In the genomic region with DNA sequence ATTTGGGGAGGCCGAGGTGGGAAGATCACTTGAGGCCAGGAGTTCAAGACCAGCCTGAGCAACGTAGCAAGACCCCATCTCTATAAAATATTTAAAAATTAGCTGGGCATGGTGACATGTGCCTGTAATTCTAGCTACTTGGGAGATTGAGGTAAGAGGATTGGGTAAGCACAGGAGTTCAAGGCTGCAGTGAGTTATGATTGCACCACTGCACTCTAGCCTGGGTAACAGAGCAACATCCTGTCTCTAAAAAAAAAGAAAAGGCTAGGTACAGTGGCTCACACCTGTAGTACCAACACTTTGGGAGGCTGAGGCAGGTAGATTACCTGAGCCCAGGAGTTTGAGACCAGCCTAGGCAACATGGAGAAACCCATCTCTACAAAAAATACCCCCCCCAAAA, we compare ENCODE assay signal across 22 cellular contexts.
"Had no signal": no experiment of that assay in that cellular context is flagged by ENCODE, and none has a peak within 500 bp of the region (broad histone marks: within the 10 kb centered on the region; RNA-seq: fewer than 3 reads in every experiment).

No MANE protein-coding gene starts in this region.

- H3K4me3 Mint-ChIP-seq: naive thymus-derived CD4-positive, alpha-beta T cell; nephron progenitor cell; stimulated activated memory B cell treated with anti-CD40 and anti-IgM and Interleukin-4, amounts not matched to agents 10 μg/mL and 1 μg/mL and 100 μg/mL, for 72 hours; stimulated activated naive CD8-positive, alpha-beta T cell treated with anti-CD3 and anti-CD28 coated beads, Interleukin-15, Interleukin-2, amounts not matched to agents 100 ng/mL and 50 ng/mL, for 24 hours had no signal

- H3K27ac Mint-ChIP-seq: nephron progenitor cell; stimulated activated memory B cell treated with anti-CD40 and anti-IgM and Interleukin-4, amounts not matched to agents 10 μg/mL and 1 μg/mL and 100 μg/mL, for 72 hours; stimulated activated naive CD8-positive, alpha-beta T cell treated with anti-CD3 and anti-CD28 coated beads, Interleukin-15, Interleukin-2, amounts not matched to agents 100 ng/mL and 50 ng/mL, for 24 hours had no signal

- H3K4me1 Mint-ChIP-seq: nephron progenitor cell had no signal

- H3K27me3 Mint-ChIP-seq: naive thymus-derived CD4-positive, alpha-beta T cell; stimulated activated memory B cell treated with anti-CD40 and anti-IgM and Interleukin-4, amounts not matched to agents 10 μg/mL and 1 μg/mL and 100 μg/mL, for 72 hours; stimulated activated naive CD8-positive, alpha-beta T cell treated with anti-CD3 and anti-CD28 coated beads, Interleukin-15, Interleukin-2, amounts not matched to agents 100 ng/mL and 50 ng/mL, for 24 hours had no signal

- H3K9me3 Mint-ChIP-seq: naive thymus-derived CD4-positive, alpha-beta T cell; nephron progenitor cell; stimulated activated memory B cell treated with anti-CD40 and anti-IgM and Interleukin-4, amounts not matched to agents 10 μg/mL and 1 μg/mL and 100 μg/mL, for 72 hours; stimulated activated naive CD8-positive, alpha-beta T cell treated with anti-CD3 and anti-CD28 coated beads, Interleukin-15, Interleukin-2, amounts not matched to agents 100 ng/mL and 50 ng/mL, for 24 hours had no signal

- DNase-seq: cortex of kidney; dorsolateral prefrontal cortex; effector CD8-positive, alpha-beta T cell; heart right ventricle; kidney; left cardiac atrium; left ventricle myocardium superior; mesendoderm; naive thymus-derived CD4-positive, alpha-beta T cell; nephron progenitor cell; psoas muscle; retina; spleen; stimulated activated CD4-positive, alpha-beta T cell treated with anti-CD3 and anti-CD28 coated beads, Interleukin-15, amount 100 ng/mL, for 24 hours; stimulated activated CD4-positive, alpha-beta T cell treated with anti-CD3 and anti-CD28 coated beads, Interleukin-1b, Interleukin-23, amount 100 ng/mL, for 48 hours; stimulated activated CD4-positive, alpha-beta T cell treated with anti-CD3 and anti-CD28 coated beads, Interleukin-4, amount 100 ng/mL, for 24 hours; tibial artery; upper lobe of left lung; uterus had no signal

- H3K4me3 ChIP-seq: dorsolateral prefrontal cortex, heart right ventricle, lung, psoas muscle, spleen, tibial artery, upper lobe of left lung, uterus had no signal
